In the genomic region with DNA sequence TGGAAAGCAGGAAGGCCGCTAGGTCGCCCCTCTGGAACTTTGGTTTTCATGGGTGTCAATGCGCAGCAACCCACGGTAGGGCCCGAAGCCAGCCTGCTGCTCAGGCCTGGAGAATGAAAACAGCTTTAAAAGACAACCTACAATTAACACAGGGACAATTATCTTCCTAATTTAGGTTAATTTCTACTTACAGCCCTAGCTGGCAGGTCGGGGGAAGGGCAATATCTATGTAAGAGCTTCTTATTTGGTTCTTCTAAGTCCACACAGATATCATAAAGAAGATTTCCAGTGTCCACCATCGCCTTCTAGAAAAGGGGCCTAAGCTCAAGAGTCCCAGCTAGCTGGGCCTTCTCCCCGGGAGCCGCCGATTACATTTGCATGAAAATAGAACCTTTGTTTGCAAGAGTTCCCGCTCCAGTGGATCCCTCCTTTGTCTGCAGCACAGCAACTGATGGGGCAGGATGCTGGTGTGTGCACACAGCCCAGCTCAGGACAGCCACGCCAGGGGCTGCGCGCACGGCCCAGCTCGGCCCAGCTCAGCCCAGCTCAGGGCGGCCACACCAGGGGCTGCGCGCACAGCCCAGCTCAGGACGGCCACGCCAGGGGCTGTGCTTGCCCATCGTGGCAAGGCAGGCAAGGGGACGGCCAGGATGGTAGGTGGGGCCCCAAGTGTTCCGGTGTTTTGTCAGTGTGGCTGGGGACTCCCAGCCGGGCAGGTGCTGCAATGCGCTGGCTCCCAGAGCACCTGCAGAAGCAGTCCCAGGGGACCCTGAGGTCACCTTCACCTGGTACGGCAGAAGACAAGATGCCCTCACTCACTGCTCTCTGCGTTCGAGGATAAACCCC, we compare ENCODE assay signal across 10 cellular contexts.
DNase-seq lines count a peak whose midpoint lies in the region; TF ChIP-seq lines count a peak whose summit lies in the region.
"Had no signal": no experiment of that assay in that cellular context is flagged by ENCODE, and none has a peak within 500 bp of the region (broad histone marks: within the 10 kb centered on the region; RNA-seq: fewer than 3 reads in every experiment).

No MANE protein-coding gene starts in this region.

- no peak overlapping the region for H3K4me3 ChIP-seq in stomach
- H3K4me3 ChIP-seq: SJSA1 had no signal

- intact Hi-C loops in stomach (cut with DNase I; ENCODE audit: low total_unique reads), result no loop called here

- H3K27me3 Mint-ChIP-seq in type B pancreatic cell, result no peaks in the 10 kb centered on the region

- DNase-seq in NAMALWA (ENCODE audit: low spot score) (peak; percentile 24), iPS-NIHi11 (ENCODE audit: low spot score) (peak; percentile 76), stomach (no peak), kidney glomerular epithelial cell (lab: John Stamatoyannopoulos, UW) (no peak), MV-4-11 (lab: John Stamatoyannopoulos, UW) (no peak), type B pancreatic cell (ENCODE audit: extremely low spot score, unreplicated experiment) (no peak), GM19238 (ENCODE audit: insufficient read length, low spot score) (no peak)

- 88 to 95% (median 93%) methylated on average over 17 to 29 of the region's 29 CpGs for WGBS in stomach, 5 donors

- H3K4me1 ChIP-seq in stomach, result peaks cover 46 to 98% (median 78%) of the 10 kb centered on the region in 4 donors
- H3K4me1 ChIP-seq: parathyroid adenoma had no signal

- H3K9me3 Mint-ChIP-seq in type B pancreatic cell, result no peaks in the 10 kb centered on the region

- TF ChIP-seq CTCF in stomach (IDR thresholded peaks at IDR 0.05), result no peak
- TF ChIP-seq CTCF in type B pancreatic cell (conservative IDR thresholded peaks at IDR 0.05), result no peak

- H3K36me3 Mint-ChIP-seq in type B pancreatic cell, result no peaks in the 10 kb centered on the region

- no peak overlapping the region for H3K4me3 Mint-ChIP-seq in type B pancreatic cell

- no peaks in the 10 kb centered on the region for H3K36me3 ChIP-seq in stomach
- H3K36me3 ChIP-seq: SJSA1 had no signal

- no peak overlapping the region for H3K27ac Mint-ChIP-seq in type B pancreatic cell

- peaks cover 73% of the 10 kb centered on the region for H3K4me1 Mint-ChIP-seq in type B pancreatic cell (ENCODE audit: unreplicated experiment)

- H3K27ac ChIP-seq in angular gyrus (ENCODE audit: low read depth, low read length) (peak overlapping the region; percentile 91), stomach (peak overlapping the region in 4 of 5 donors; percentile 44 to 79 (median 67))
- H3K27ac ChIP-seq: parathyroid adenoma, SJSA1 had no signal

- no peaks in the 10 kb centered on the region for H3K9me3 ChIP-seq in stomach

- H3K27me3 ChIP-seq in stomach, result no peaks in the 10 kb centered on the region
- H3K27me3 ChIP-seq: SJSA1 had no signal

- no peak for TF ChIP-seq POLR2A in stomach (IDR thresholded peaks at IDR 0.05)

- TF ChIP-seq EP300 in stomach (IDR thresholded peaks at IDR 0.05), result no peak

Comparison
In these comparisons a context has a peak if more than half of its experiments do, and no peak if none do; other contexts are left out.
1. DNase-seq: peak in NAMALWA (single experiment) and iPS-NIHi11 (single experiment); none in stomach (single experiment), kidney glomerular epithelial cell (single experiment), MV-4-11 (single experiment), type B pancreatic cell (single experiment) and GM19238 (single experiment).